ENCODE assay signal across 1 cellular context in the genomic region with DNA sequence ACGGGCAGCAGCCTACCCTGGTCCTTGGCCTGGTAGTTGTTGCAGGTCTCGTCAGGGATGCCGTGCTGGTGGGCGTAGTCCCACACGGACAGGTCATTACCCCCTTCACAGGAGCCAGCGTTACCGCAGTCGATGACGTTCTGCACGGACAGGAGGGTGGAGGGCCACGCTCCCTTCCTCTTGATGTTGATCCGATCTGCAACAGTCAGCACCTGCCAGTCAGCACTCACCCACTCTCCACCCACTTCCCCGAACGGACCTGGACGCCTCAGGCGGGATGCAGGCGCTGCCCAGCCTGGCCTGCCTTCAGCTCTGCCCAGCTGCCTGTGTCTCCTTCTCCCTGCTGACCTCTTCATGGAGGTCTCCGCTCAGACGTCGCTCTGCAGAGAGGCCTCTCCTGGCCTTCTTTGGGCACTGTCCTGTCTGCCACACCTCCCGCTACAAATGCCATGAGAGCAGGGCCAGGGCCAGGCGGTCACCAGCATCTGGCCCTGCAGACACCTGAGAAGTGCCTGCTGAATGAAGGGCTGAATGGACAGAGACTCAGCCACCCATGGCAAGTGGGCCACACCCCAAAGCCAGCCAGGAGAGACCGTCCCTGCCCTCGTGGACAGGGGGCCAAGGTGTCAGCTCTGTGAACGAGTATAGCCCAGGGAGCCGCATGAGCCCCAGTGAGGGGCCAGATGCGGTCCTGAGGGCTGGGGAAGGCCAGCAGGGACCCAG.
TF ChIP-seq lines count a peak whose summit lies in the region.

No MANE protein-coding gene starts in this region.

TF ChIP-seq in GM12878, 131 proteins besides CTCF, POLR2A, EP300 and RAD21:
- TF ChIP-seq E2F8 (IDR thresholded peaks at IDR 0.05; ENCODE audit: low read depth, partially characterized antibody) (no peak), POLR2AphosphoS5 (IDR thresholded peaks at IDR 0.05; ENCODE audit: low read length) (0 out of 2 replicates have a peak, but pooled peaks have one; percentile 12), CUX1 (IDR thresholded peaks at IDR 0.05; ENCODE audit: insufficient replicate concordance, low read depth, low read length) (no peak), STAT1 (conservative IDR thresholded peaks at IDR 0.05) (no peak)
